ENCODE assay signal across 27 cellular contexts in the genomic region with DNA sequence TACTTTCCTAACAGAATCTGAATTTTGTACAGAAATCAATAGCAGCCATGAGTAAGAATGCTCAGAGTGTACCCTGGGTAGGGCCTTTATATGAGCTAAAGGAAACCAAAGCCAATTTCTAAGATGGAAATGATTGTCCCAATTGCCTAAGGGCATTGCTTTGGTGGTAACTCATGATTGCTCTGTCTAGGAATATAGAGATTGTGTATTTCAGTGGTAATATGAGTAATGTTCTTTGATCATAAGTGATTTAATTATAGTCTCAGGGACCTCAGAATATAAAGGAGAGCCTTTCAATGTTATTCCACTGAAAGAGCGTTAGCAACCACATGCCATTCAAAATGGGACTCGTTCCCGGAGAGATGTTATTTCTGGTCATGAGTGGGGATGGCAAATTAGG.
DNase-seq lines count a peak whose midpoint lies in the region; ATAC-seq lines count a peak whose summit lies in the region.
"Had no signal": no experiment of that assay in that cellular context is flagged by ENCODE, and none has a peak within 500 bp of the region (broad histone marks: within the 10 kb centered on the region; RNA-seq: fewer than 3 reads in every experiment).

No MANE protein-coding gene starts in this region.

- in situ Hi-C loops in SK-MEL-5 (cut with HindIII; ENCODE audit: low pct_unique_long_range_greater_than_20kb, low sequenced_read_pairs), result no loop called here

- peak in 2 of 3 experiments; percentile 31 to 75 for DNase-seq in NCI-H1417 (lab: John Stamatoyannopoulos, UW)
- DNase-seq in NCI-H1417 treated with DMSO at 0.1 percent for 48 hours (lab: John Stamatoyannopoulos, UW), result no peak
- DNase-seq in NCI-H1105 treated with DMSO at 0.1 percent for 48 hours (lab: John Stamatoyannopoulos, UW), result peak; percentile 73
- peak; percentile 79 for DNase-seq in SK-MEL-5 (ENCODE audit: low read depth, low spot score)
- DNase-seq in putamen (ENCODE audit: low spot score), result peak; percentile 49
- no peak for DNase-seq in germinal center (ENCODE audit: low spot score)
- DNase-seq: activated CD4-positive, alpha-beta T cell treated with anti-CD3 and anti-CD28 coated beads for 48 hours; activated naive CD4-positive, alpha-beta T cell treated with anti-CD3 and anti-CD28 coated beads, Interleukin-2, amount 50 U/mL, for 16 hours; amniotic stem cell; brain microvascular endothelial cell; Calu3; DND-41; GOT3; HFFc6; hypothalamus; left colon; NCI-H1436 treated with DMSO at 0.1 percent for 48 hours; NCI-H524; nephron progenitor cell; SHP77; T-helper 9 cell; WERI-Rb-1 had no signal

- ATAC-seq in GM19328 (IDR thresholded peaks at IDR 0.05; ENCODE audit: unreplicated experiment) (no peak), HG03097 (IDR thresholded peaks at IDR 0.05; ENCODE audit: low FRiP score, unreplicated experiment) (no peak)
- ATAC-seq: K562; left colon; Panc1; stimulated activated memory B cell treated with anti-CD40 and anti-IgM and Interleukin-4, amounts not matched to agents 10 μg/mL and 1 μg/mL and 100 μg/mL, for 72 hours had no signal

Comparison
In these comparisons a context has a peak if more than half of its experiments do, and no peak if none do; other contexts are left out.
1. DNase-seq: peak in NCI-H1417 (2 of 3), NCI-H1105 treated with DMSO at 0.1 percent for 48 hours (single experiment), SK-MEL-5 (single experiment) and putamen (single experiment); none in NCI-H1417 treated with DMSO at 0.1 percent for 48 hours (single experiment) and germinal center (single experiment).